15 cellular contexts compared by ENCODE assay signal in the genomic region with DNA sequence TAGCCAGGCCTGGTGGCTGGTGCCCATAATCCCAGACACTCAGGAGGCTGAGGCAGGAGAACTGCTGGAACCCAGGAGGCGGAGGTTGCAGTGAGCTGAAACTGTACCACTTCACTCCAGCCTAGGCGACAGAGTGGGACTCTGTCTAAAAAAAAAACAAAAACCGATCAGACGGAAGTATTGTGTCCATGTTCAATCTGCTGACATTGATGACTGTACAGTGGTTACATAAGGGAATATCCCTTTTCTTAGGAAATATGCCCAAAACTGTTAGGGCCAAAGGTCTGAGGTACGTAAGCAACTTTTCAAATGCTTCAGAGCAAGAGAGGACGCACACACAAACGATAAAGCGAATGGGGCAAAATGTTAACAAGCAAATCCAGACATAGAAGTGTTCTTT.
A peak's percentile ranks its signal among the peaks of the same experiment; 100 is the strongest.
DNase-seq lines count a peak whose midpoint lies in the region; ATAC-seq and TF ChIP-seq lines count a peak whose summit lies in the region.
"Had no signal": no experiment of that assay in that cellular context is flagged by ENCODE, and none has a peak within 500 bp of the region (broad histone marks: within the 10 kb centered on the region; RNA-seq: fewer than 3 reads in every experiment).

No MANE protein-coding gene starts in this region.

- peaks cover 0 to 11% (median 0%) of the 10 kb centered on the region in 4 donors for H3K9me3 ChIP-seq in upper lobe of left lung
- H3K9me3 ChIP-seq: MG63 had no signal

- TF ChIP-seq POLR2A in upper lobe of left lung (IDR thresholded peaks at IDR 0.05), result peak in 1 of 4 donors; percentile 46

- peaks cover 17% of the 10 kb centered on the region for H3K4me1 Mint-ChIP-seq in T-helper 1 cell treated with Interleukin-12 subunit alpha and Interleukin-12 subunit beta and Interleukin-4 antibody, amounts not matched to agents 30 μg/mL and 1 μg/mL, for 36 hours (ENCODE audit: low read depth)
- H3K4me1 Mint-ChIP-seq in activated naive CD8-positive, alpha-beta T cell treated with anti-CD3 and anti-CD28 coated beads, Interleukin-2, amount 10 ng/mL, durations not matched to agents 7 days and 5 days, result peaks cover 11% of the 10 kb centered on the region
- H3K4me1 Mint-ChIP-seq in activated naive CD8-positive, alpha-beta T cell treated with anti-CD3 and anti-CD28 coated beads for 36 hours, result peaks cover 18% of the 10 kb centered on the region
- H3K4me1 Mint-ChIP-seq in memory B cell, result peaks cover 6% of the 10 kb centered on the region

- WGBS in upper lobe of left lung, 2 donors, result 85 to 88% methylated on average over 8 of the region's 8 CpGs

- peak in 2 of 4 donors; percentile 26 to 43 for TF ChIP-seq EP300 in upper lobe of left lung (IDR thresholded peaks at IDR 0.05)

- peak overlapping the region; percentile 68 to 86 (median 81) for H3K27ac ChIP-seq in upper lobe of left lung
- H3K27ac ChIP-seq: 22Rv1 had no signal

- peaks cover 7% of the 10 kb centered on the region for H3K27me3 Mint-ChIP-seq in T-helper 1 cell treated with Interleukin-12 subunit alpha and Interleukin-12 subunit beta and Interleukin-4 antibody, amounts not matched to agents 30 μg/mL and 1 μg/mL, for 36 hours (ENCODE audit: low read depth)
- H3K27me3 Mint-ChIP-seq in activated naive CD8-positive, alpha-beta T cell treated with anti-CD3 and anti-CD28 coated beads, Interleukin-2, amount 10 ng/mL, durations not matched to agents 7 days and 5 days, result peaks cover 2% of the 10 kb centered on the region
- H3K27me3 Mint-ChIP-seq in activated naive CD8-positive, alpha-beta T cell treated with anti-CD3 and anti-CD28 coated beads for 36 hours, result no peaks in the 10 kb centered on the region
- no peaks in the 10 kb centered on the region for H3K27me3 Mint-ChIP-seq in memory B cell

- H3K27me3 ChIP-seq in upper lobe of left lung, result no peaks in the 10 kb centered on the region
- H3K27me3 ChIP-seq: MG63 had no signal

- no peak overlapping the region for H3K4me3 Mint-ChIP-seq in T-helper 1 cell treated with Interleukin-12 subunit alpha and Interleukin-12 subunit beta and Interleukin-4 antibody, amounts not matched to agents 30 μg/mL and 1 μg/mL, for 36 hours
- H3K4me3 Mint-ChIP-seq in activated naive CD8-positive, alpha-beta T cell treated with anti-CD3 and anti-CD28 coated beads, Interleukin-2, amount 10 ng/mL, durations not matched to agents 7 days and 5 days, result no peak overlapping the region
- H3K4me3 Mint-ChIP-seq in activated naive CD8-positive, alpha-beta T cell treated with anti-CD3 and anti-CD28 coated beads for 36 hours, result no peak overlapping the region
- no peak overlapping the region for H3K4me3 Mint-ChIP-seq in memory B cell

- peaks cover 5 to 17% (median 10%) of the 10 kb centered on the region in 4 donors for H3K4me1 ChIP-seq in upper lobe of left lung

- no peak for ATAC-seq in activated naive CD8-positive, alpha-beta T cell treated with anti-CD3 and anti-CD28 coated beads, Interleukin-2, amount 10 ng/mL, durations not matched to agents 7 days and 5 days (ENCODE audit: low read depth)
- no peak for ATAC-seq in memory B cell (ENCODE audit: low read depth)
- peak in 1 of 2 donors; percentile 59 for ATAC-seq in upper lobe of left lung (ENCODE audit: low FRiP score in 2 of 2)
- ATAC-seq in GM21390 (IDR thresholded peaks at IDR 0.05; ENCODE audit: unreplicated experiment), result no peak
- ATAC-seq: PC-3 had no signal

- DNase-seq in T-helper 1 cell (no peak), memory B cell (ENCODE audit: low spot score in 2 of 2) (no peak), upper lobe of left lung (no peak), superior temporal gyrus (ENCODE audit: extremely low spot score) (no peak)
- DNase-seq in activated naive CD8-positive, alpha-beta T cell treated with anti-CD3 and anti-CD28 coated beads, Interleukin-2, amount 10 ng/mL, durations not matched to agents 7 days and 5 days, result no peak
- no peak for DNase-seq in activated naive CD8-positive, alpha-beta T cell treated with anti-CD3 and anti-CD28 coated beads for 36 hours
- DNase-seq: EL, MG63, NCI-H1092 treated with DMSO at 0.1 percent for 48 hours, NCI-H1694, NCI-H69, PC-3 had no signal

- H3K36me3 Mint-ChIP-seq in T-helper 1 cell treated with Interleukin-12 subunit alpha and Interleukin-12 subunit beta and Interleukin-4 antibody, amounts not matched to agents 30 μg/mL and 1 μg/mL, for 36 hours (ENCODE audit: low read depth), result peaks cover 30% of the 10 kb centered on the region
- H3K36me3 Mint-ChIP-seq in activated naive CD8-positive, alpha-beta T cell treated with anti-CD3 and anti-CD28 coated beads, Interleukin-2, amount 10 ng/mL, durations not matched to agents 7 days and 5 days, result peaks cover 5% of the 10 kb centered on the region
- H3K36me3 Mint-ChIP-seq in activated naive CD8-positive, alpha-beta T cell treated with anti-CD3 and anti-CD28 coated beads for 36 hours, result peaks cover 5% of the 10 kb centered on the region
- peaks cover 8% of the 10 kb centered on the region for H3K36me3 Mint-ChIP-seq in memory B cell

- H3K9me3 Mint-ChIP-seq in T-helper 1 cell treated with Interleukin-12 subunit alpha and Interleukin-12 subunit beta and Interleukin-4 antibody, amounts not matched to agents 30 μg/mL and 1 μg/mL, for 36 hours, result peaks cover 35% of the 10 kb centered on the region
- H3K9me3 Mint-ChIP-seq in activated naive CD8-positive, alpha-beta T cell treated with anti-CD3 and anti-CD28 coated beads, Interleukin-2, amount 10 ng/mL, durations not matched to agents 7 days and 5 days, result peaks cover 16% of the 10 kb centered on the region
- peaks cover 4% of the 10 kb centered on the region for H3K9me3 Mint-ChIP-seq in activated naive CD8-positive, alpha-beta T cell treated with anti-CD3 and anti-CD28 coated beads for 36 hours
- peaks cover 2% of the 10 kb centered on the region for H3K9me3 Mint-ChIP-seq in memory B cell

- POLR2A ChIA-PET in activated naive CD8-positive, alpha-beta T cell treated with anti-CD3 and anti-CD28 coated beads, Interleukin-2, amount 10 ng/mL, durations not matched to agents 7 days and 5 days (lab: Charles Lee), result no interaction called here

- no peak overlapping the region for H3K4me3 ChIP-seq in upper lobe of left lung
- H3K4me3 ChIP-seq: MG63 had no signal

- H3K36me3 ChIP-seq in upper lobe of left lung, result no peaks in the 10 kb centered on the region
- H3K36me3 ChIP-seq: MG63 had no signal

- peak overlapping the region; percentile 57 for H3K27ac Mint-ChIP-seq in T-helper 1 cell treated with Interleukin-12 subunit alpha and Interleukin-12 subunit beta and Interleukin-4 antibody, amounts not matched to agents 30 μg/mL and 1 μg/mL, for 36 hours
- peak overlapping the region; percentile 40 for H3K27ac Mint-ChIP-seq in activated naive CD8-positive, alpha-beta T cell treated with anti-CD3 and anti-CD28 coated beads, Interleukin-2, amount 10 ng/mL, durations not matched to agents 7 days and 5 days
- no peak overlapping the region for H3K27ac Mint-ChIP-seq in activated naive CD8-positive, alpha-beta T cell treated with anti-CD3 and anti-CD28 coated beads for 36 hours
- H3K27ac Mint-ChIP-seq in memory B cell, result peak overlapping the region; percentile 92

- no peak for TF ChIP-seq CTCF in upper lobe of left lung (IDR thresholded peaks at IDR 0.05)
